Comparison of ENCODE assay signal across 21 cellular contexts in the genomic region with DNA sequence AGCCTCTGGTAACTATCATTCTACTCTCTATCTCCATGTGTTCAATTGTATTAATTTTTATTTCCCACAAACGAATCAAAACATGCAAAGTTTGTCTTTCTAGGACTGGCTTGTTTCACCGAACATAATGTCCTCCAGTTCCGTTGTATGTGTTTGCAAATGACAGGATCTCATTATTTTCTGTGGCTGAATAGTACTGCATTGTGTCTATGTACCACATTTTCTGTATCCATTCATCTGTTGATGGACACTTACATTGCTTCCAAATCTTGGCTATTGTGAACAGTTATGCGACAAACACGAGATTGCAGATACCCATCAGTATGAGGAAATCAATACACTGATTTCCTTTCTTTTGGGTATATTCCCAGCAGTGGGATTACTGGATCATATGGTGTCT. TPM values are rescaled to one million over a fixed set of nuclear protein-coding genes. Genes with fewer than 3 reads are reported as not detected.
DNase-seq lines count a peak whose midpoint lies in the region; ATAC-seq and TF ChIP-seq lines count a peak whose summit lies in the region.
"Had no signal": no experiment of that assay in that cellular context is flagged by ENCODE, and none has a peak within 500 bp of the region (broad histone marks: within the 10 kb centered on the region; RNA-seq: fewer than 3 reads in every experiment).

No MANE protein-coding gene starts in this region.

- intact Hi-C loops in dorsolateral prefrontal cortex (cut with DNase I) (no loop called here), cardiac septum (cut with DNase I) (no loop called here)

- H3K27me3 ChIP-seq in dorsolateral prefrontal cortex: peaks cover 0 to 9% (median 0%) of the 10 kb centered on the region in 45 donors
- H3K27me3 ChIP-seq: BE2C had no signal

- H3K4me3 ChIP-seq in dorsolateral prefrontal cortex: peak overlapping the region in 5 of 59 donors; percentile 0 to 24 (median 19)
- H3K4me3 ChIP-seq: BLaER1 treated with 17β-estradiol and CSF1 and Interleukin-3, amounts not matched to agents 10 nM and 100 nM; GM12878; GM23338 had no signal

- ATAC-seq in HG02759 (IDR thresholded peaks at IDR 0.05; ENCODE audit: unreplicated experiment) (no peak), HG03097 (IDR thresholded peaks at IDR 0.05; ENCODE audit: low FRiP score, unreplicated experiment) (no peak)
- ATAC-seq: GM12878, GM23338, HCT116 had no signal

- TF ChIP-seq CTCF in dorsolateral prefrontal cortex (IDR thresholded peaks at IDR 0.05 in 54 of 56, conservative IDR thresholded peaks at IDR 0.05 in 2 of 56; ENCODE audit: low read depth in 1 of 56, partially characterized antibody in 56 of 56): no peak

- DNase-seq in Ammon's horn (ENCODE audit: low spot score): peak; percentile 39
- DNase-seq in dorsolateral prefrontal cortex: no peak
- DNase-seq in midbrain (lab: John Stamatoyannopoulos, UW): peak; percentile 25
- DNase-seq in substantia nigra (lab: John Stamatoyannopoulos, UW): no peak
- DNase-seq in cardiac septum (ENCODE audit: low spot score): no peak
- no peak for DNase-seq in NCI-H2196 (lab: John Stamatoyannopoulos, UW; ENCODE audit: unreplicated experiment)
- DNase-seq: BE2C; CD4-positive, alpha-beta T cell; CD8-positive, alpha-beta memory T cell; DMS 273 treated with DMSO at 0.1 percent for 48 hours; DMS79; EL; GDM1; H9 had no signal

- peak overlapping the region in 51 of 59 donors; percentile 1 to 88 (median 68) for H3K27ac ChIP-seq in dorsolateral prefrontal cortex
- H3K27ac ChIP-seq in substantia nigra (ENCODE audit: low read depth, low read length, poor library complexity, severe bottlenecking): peak overlapping the region; percentile 67
- H3K27ac ChIP-seq: BLaER1 treated with 17β-estradiol and CSF1 and Interleukin-3, amounts not matched to agents 10 nM and 100 nM had no signal

RNA-seq across cellular contexts. Expression of gene LDOC1, which starts 8.4 kb away (rescaled TPM):
- total RNA-seq in dorsolateral prefrontal cortex: 100 to 1,000 TPM in 45 of 120 experiments, 10 to 100 TPM in 75; 36.5 to 134 (median 94.8) TPM
- 4.5 TPM for total RNA-seq in cardiac septum

RNA-seq across cellular contexts. Expression of gene SPANXC, which starts 57.0 kb away (rescaled TPM):
- total RNA-seq in dorsolateral prefrontal cortex (not detected), cardiac septum (not detected)
- total RNA-seq: A172; CD4-positive, alpha-beta T cell; CD8-positive, alpha-beta memory T cell; GM12878; GM23338; H9 had no signal

Comparison
In these comparisons a context has a peak if more than half of its experiments do, and no peak if none do; other contexts are left out.
1. DNase-seq: peak in Ammon's horn (single experiment) and midbrain (single experiment); none in dorsolateral prefrontal cortex (0 of 10), substantia nigra (0 of 49), cardiac septum (single experiment) and NCI-H2196 (single experiment).